Comparison of ENCODE assay signal across 26 cellular contexts in the genomic region with DNA sequence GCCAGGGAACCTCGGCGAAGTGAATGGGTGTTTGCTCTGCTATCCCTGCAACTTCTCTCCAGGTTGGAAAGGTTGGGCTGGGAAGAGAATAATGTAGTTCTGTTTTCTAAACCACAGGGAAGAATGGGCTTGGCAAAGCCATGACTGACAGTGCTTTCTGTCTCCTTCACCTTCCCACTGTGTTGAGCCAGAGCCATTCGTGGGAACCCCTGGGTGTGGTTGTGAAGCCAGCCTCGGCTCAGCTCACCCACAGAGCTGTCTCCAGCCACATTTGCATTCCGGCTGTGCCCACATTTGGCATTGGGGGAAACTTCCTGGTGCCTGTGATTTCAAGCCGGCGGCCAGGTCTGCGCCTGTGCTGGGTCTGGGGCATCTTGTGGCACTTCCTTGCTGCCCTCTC. TPM values are rescaled to one million over a fixed set of nuclear protein-coding genes. Genes with fewer than 3 reads are reported as not detected.
DNase-seq lines count a peak whose midpoint lies in the region; ATAC-seq and TF ChIP-seq lines count a peak whose summit lies in the region.
"Had no signal": no experiment of that assay in that cellular context is flagged by ENCODE, and none has a peak within 500 bp of the region (broad histone marks: within the 10 kb centered on the region; RNA-seq: fewer than 3 reads in every experiment).

No MANE protein-coding gene starts in this region.

- peaks cover 98% of the 10 kb centered on the region for H3K27me3 ChIP-seq in BLaER1
- H3K27me3 ChIP-seq in dorsolateral prefrontal cortex, result no peaks in the 10 kb centered on the region
- H3K27me3 ChIP-seq: thyroid gland had no signal

- H3K9ac ChIP-seq in BLaER1, result no peak overlapping the region
- H3K9ac ChIP-seq: KMS-11, parathyroid adenoma, SK-N-SH had no signal

- no peaks in the 10 kb centered on the region for H3K9me3 Mint-ChIP-seq in neural crest cell
- no peaks in the 10 kb centered on the region for H3K9me3 Mint-ChIP-seq in activated T-helper 1 cell treated with anti-CD3 and anti-CD28 coated beads, Interleukin-12 subunit alpha, Interleukin-12 subunit beta, Interleukin-2, Interleukin-4 antibody, amounts not matched to agents 30 ng/mL and 10 ng/mL and 1 ng/mL, durations not matched to agents 14 hours and 24 hours and 36 hours
- H3K9me3 Mint-ChIP-seq: activated naive CD4-positive, alpha-beta T cell treated with anti-CD3 and anti-CD28 coated beads, Interleukin-2, amount 50 U/mL, for 72 hours; activated T-helper 17 cell treated with anti-CD3 and anti-CD28 coated beads, Interleukin-2, amount 50 U/mL, for 72 hours; CD4-positive, alpha-beta T cell; central memory CD8-positive, alpha-beta T cell; immature natural killer cell; naive thymus-derived CD8-positive, alpha-beta T cell had no signal

- peaks cover 22% of the 10 kb centered on the region for H3K4me1 Mint-ChIP-seq in neural crest cell
- no peaks in the 10 kb centered on the region for H3K4me1 Mint-ChIP-seq in activated T-helper 1 cell treated with anti-CD3 and anti-CD28 coated beads, Interleukin-12 subunit alpha, Interleukin-12 subunit beta, Interleukin-2, Interleukin-4 antibody, amounts not matched to agents 30 ng/mL and 10 ng/mL and 1 ng/mL, durations not matched to agents 14 hours and 24 hours and 36 hours (ENCODE audit: low read depth)
- H3K4me1 Mint-ChIP-seq: activated T-helper 17 cell treated with anti-CD3 and anti-CD28 coated beads, Interleukin-2, amount 50 U/mL, for 72 hours; central memory CD8-positive, alpha-beta T cell; immature natural killer cell had no signal

- no peaks in the 10 kb centered on the region for H3K27me3 Mint-ChIP-seq in neural crest cell (ENCODE audit: low read depth)
- H3K27me3 Mint-ChIP-seq in activated T-helper 1 cell treated with anti-CD3 and anti-CD28 coated beads, Interleukin-12 subunit alpha, Interleukin-12 subunit beta, Interleukin-2, Interleukin-4 antibody, amounts not matched to agents 30 ng/mL and 10 ng/mL and 1 ng/mL, durations not matched to agents 14 hours and 24 hours and 36 hours (ENCODE audit: insufficient read depth), result peaks cover 6% of the 10 kb centered on the region
- H3K27me3 Mint-ChIP-seq: activated T-helper 17 cell treated with anti-CD3 and anti-CD28 coated beads, Interleukin-2, amount 50 U/mL, for 72 hours; CD4-positive, alpha-beta T cell; central memory CD8-positive, alpha-beta T cell; naive thymus-derived CD8-positive, alpha-beta T cell had no signal

- peak overlapping the region; percentile 86 for H3K27ac Mint-ChIP-seq in neural crest cell (ENCODE audit: unreplicated experiment)
- H3K27ac Mint-ChIP-seq in activated T-helper 1 cell treated with anti-CD3 and anti-CD28 coated beads, Interleukin-12 subunit alpha, Interleukin-12 subunit beta, Interleukin-2, Interleukin-4 antibody, amounts not matched to agents 30 ng/mL and 10 ng/mL and 1 ng/mL, durations not matched to agents 14 hours and 24 hours and 36 hours, result no peak overlapping the region
- H3K27ac Mint-ChIP-seq: activated naive CD4-positive, alpha-beta T cell treated with anti-CD3 and anti-CD28 coated beads, Interleukin-2, amount 50 U/mL, for 72 hours; activated T-helper 17 cell treated with anti-CD3 and anti-CD28 coated beads, Interleukin-2, amount 50 U/mL, for 72 hours; CD4-positive, alpha-beta T cell; immature natural killer cell had no signal

- H3K27ac ChIP-seq in BLaER1 (no peak overlapping the region), dorsolateral prefrontal cortex (peak overlapping the region in 36 of 59 donors; percentile 21 to 86 (median 66))
- H3K27ac ChIP-seq: epithelial cell of prostate, KMS-11, parathyroid adenoma, thyroid gland had no signal

- no peaks in the 10 kb centered on the region for H3K36me3 Mint-ChIP-seq in neural crest cell (ENCODE audit: low read depth)
- H3K36me3 Mint-ChIP-seq in activated T-helper 1 cell treated with anti-CD3 and anti-CD28 coated beads, Interleukin-12 subunit alpha, Interleukin-12 subunit beta, Interleukin-2, Interleukin-4 antibody, amounts not matched to agents 30 ng/mL and 10 ng/mL and 1 ng/mL, durations not matched to agents 14 hours and 24 hours and 36 hours (ENCODE audit: low read depth), result no peaks in the 10 kb centered on the region
- H3K36me3 Mint-ChIP-seq: activated naive CD4-positive, alpha-beta T cell treated with anti-CD3 and anti-CD28 coated beads, Interleukin-2, amount 50 U/mL, for 72 hours; immature natural killer cell had no signal

- TF ChIP-seq CTCF in dorsolateral prefrontal cortex (IDR thresholded peaks at IDR 0.05 in 54 of 56, conservative IDR thresholded peaks at IDR 0.05 in 2 of 56; ENCODE audit: low read depth in 1 of 56, partially characterized antibody in 56 of 56) (no peak), neural crest cell (conservative IDR thresholded peaks at IDR 0.05) (no peak)

- peaks cover 77% of the 10 kb centered on the region for H4K20me1 ChIP-seq in BLaER1

- H3K4me2 ChIP-seq in BLaER1, result peak overlapping the region; percentile 54
- H3K4me2 ChIP-seq: KMS-11, SK-N-SH had no signal

- H3K4me3 ChIP-seq in BLaER1, result no peak overlapping the region
- H3K4me3 ChIP-seq in dorsolateral prefrontal cortex, result no peak overlapping the region
- H3K4me3 ChIP-seq: thyroid gland had no signal

- intact Hi-C loops in dorsolateral prefrontal cortex (cut with DNase I), result no loop called here
- intact Hi-C loops in activated T-helper 1 cell treated with anti-CD3 and anti-CD28 coated beads, Interleukin-12 subunit alpha, Interleukin-12 subunit beta, Interleukin-2, Interleukin-4 antibody, amounts not matched to agents 30 ng/mL and 10 ng/mL and 1 ng/mL, durations not matched to agents 14 hours and 24 hours and 36 hours (cut with micrococcal nuclease), result no loop called here

- peak; percentile 20 for DNase-seq in M059J (ENCODE audit: low read depth)
- DNase-seq in dorsolateral prefrontal cortex, result peak in 5 of 10 donors; percentile 52 to 72 (median 66)
- DNase-seq in neural crest cell (ENCODE audit: low read depth, low spot score), result no peak
- DNase-seq in mesenteric fat pad (ENCODE audit: low spot score), result no peak
- no peak for DNase-seq in UCSD-AML1 (lab: John Stamatoyannopoulos, UW; ENCODE audit: unreplicated experiment)
- no peak for DNase-seq in activated T-helper 1 cell treated with anti-CD3 and anti-CD28 coated beads, Interleukin-12 subunit alpha, Interleukin-12 subunit beta, Interleukin-2, Interleukin-4 antibody, amounts not matched to agents 30 ng/mL and 10 ng/mL and 1 ng/mL, durations not matched to agents 14 hours and 24 hours and 36 hours (ENCODE audit: low spot score)
- DNase-seq: activated CD8-positive, alpha-beta memory T cell treated with anti-CD3 and anti-CD28 coated beads, Interleukin-2, amount 50 U/mL, for 4 hours; CD4-positive, alpha-beta T cell; foreskin melanocyte; hippocampal formation; immature natural killer cell; naive thymus-derived CD8-positive, alpha-beta T cell; NCI-H1694; SK-N-SH; stimulated activated naive CD8-positive, alpha-beta T cell treated with anti-CD3 and anti-CD28 coated beads, Interleukin-15, Interleukin-2, amounts not matched to agents 100 U/mL and 50 U/mL, for 24 hours; thyroid gland had no signal

- ATAC-seq in HG02678 (IDR thresholded peaks at IDR 0.05; ENCODE audit: unreplicated experiment), result no peak
- ATAC-seq: activated naive CD4-positive, alpha-beta T cell treated with anti-CD3 and anti-CD28 coated beads, Interleukin-2, amount 50 U/mL, for 72 hours; activated T-helper 17 cell treated with anti-CD3 and anti-CD28 coated beads, Interleukin-2, amount 50 U/mL, for 72 hours; left lobe of liver; naive thymus-derived CD8-positive, alpha-beta T cell; sciatic nerve; stimulated activated naive CD8-positive, alpha-beta T cell treated with anti-CD3 and anti-CD28 coated beads, Interleukin-15, Interleukin-2, amounts not matched to agents 100 U/mL and 50 U/mL, for 24 hours had no signal

- no peaks in the 10 kb centered on the region for H3K36me3 ChIP-seq in BLaER1
- H3K36me3 ChIP-seq: thyroid gland had no signal

- H3K9me3 ChIP-seq in BLaER1, result no peaks in the 10 kb centered on the region
- H3K9me3 ChIP-seq: SK-N-SH, thyroid gland had no signal

- peaks cover 48% of the 10 kb centered on the region for H3K4me1 ChIP-seq in BLaER1
- H3K4me1 ChIP-seq: parathyroid adenoma had no signal

- no peak overlapping the region for H3K4me3 Mint-ChIP-seq in neural crest cell
- no peak overlapping the region for H3K4me3 Mint-ChIP-seq in activated T-helper 1 cell treated with anti-CD3 and anti-CD28 coated beads, Interleukin-12 subunit alpha, Interleukin-12 subunit beta, Interleukin-2, Interleukin-4 antibody, amounts not matched to agents 30 ng/mL and 10 ng/mL and 1 ng/mL, durations not matched to agents 14 hours and 24 hours and 36 hours
- H3K4me3 Mint-ChIP-seq: activated T-helper 17 cell treated with anti-CD3 and anti-CD28 coated beads, Interleukin-2, amount 50 U/mL, for 72 hours; CD4-positive, alpha-beta T cell; central memory CD8-positive, alpha-beta T cell; immature natural killer cell; naive thymus-derived CD8-positive, alpha-beta T cell had no signal

RNA-seq across cellular contexts. Expression of a gene that starts 39.9 kb away (rescaled TPM):
- 11.1 and 21.8 TPM in 2 replicates for total RNA-seq in M059J (2014; rRNA removed; shearing (Covaris generic))
- total RNA-seq in dorsolateral prefrontal cortex (100 to 1,000 TPM; 104 to 353 (median 235) TPM), neural crest cell (47.5 and 53.6 TPM in 2 replicates), mesenteric fat pad (24.6 TPM)
- total RNA-seq in activated T-helper 1 cell treated with anti-CD3 and anti-CD28 coated beads, Interleukin-12 subunit alpha, Interleukin-12 subunit beta, Interleukin-2, Interleukin-4 antibody, amounts not matched to agents 30 ng/mL and 10 ng/mL and 1 ng/mL, durations not matched to agents 14 hours and 24 hours and 36 hours, result 4.3 and 5.8 TPM in 2 replicates
